Comparison of ENCODE assay signal across 13 cellular contexts in the genomic region with DNA sequence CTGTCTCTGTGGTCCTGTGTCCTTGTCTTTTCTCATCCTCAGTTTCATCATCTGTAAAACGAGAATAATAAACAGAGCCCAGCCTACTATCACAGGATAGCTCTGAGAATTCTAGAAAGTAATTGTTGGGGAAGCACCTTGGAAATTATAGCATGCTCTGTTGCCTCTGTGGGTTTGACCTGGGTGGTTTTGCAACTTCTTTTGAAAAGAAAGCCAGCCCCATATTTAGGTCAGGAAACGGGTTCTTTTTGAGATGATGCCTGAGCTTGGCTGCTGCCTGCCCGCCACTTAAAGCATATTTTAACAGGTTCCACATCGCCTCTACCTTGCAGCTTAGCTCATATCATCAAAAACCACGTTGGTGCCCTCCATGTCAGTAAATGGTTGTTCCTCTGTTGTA.
DNase-seq lines count a peak whose midpoint lies in the region; ATAC-seq and TF ChIP-seq lines count a peak whose summit lies in the region.
"Had no signal": no experiment of that assay in that cellular context is flagged by ENCODE, and none has a peak within 500 bp of the region (broad histone marks: within the 10 kb centered on the region; RNA-seq: fewer than 3 reads in every experiment).

No MANE protein-coding gene starts in this region.

- no peak overlapping the region for H3K4me2 ChIP-seq in neural progenitor cell

- no peak for DNase-seq in activated naive CD8-positive, alpha-beta T cell treated with anti-CD3 and anti-CD28 coated beads, Interleukin-2, amount 10 ng/mL, durations not matched to agents 7 days and 5 days
- DNase-seq in activated naive CD8-positive, alpha-beta T cell treated with anti-CD3 and anti-CD28 coated beads for 36 hours, result no peak
- DNase-seq in SKM-1 (lab: John Stamatoyannopoulos, UW; ENCODE audit: unreplicated experiment), result peak; percentile 10
- DNase-seq in GM10248 (ENCODE audit: extremely low spot score), result no peak
- no peak for DNase-seq in NCI-H748 (lab: John Stamatoyannopoulos, UW; ENCODE audit: unreplicated experiment)
- DNase-seq in neural progenitor cell (ENCODE audit: low spot score), result no peak
- no peak for DNase-seq in body of pancreas
- DNase-seq: amygdala, Caco-2 had no signal

- no peaks in the 10 kb centered on the region for H3K79me2 ChIP-seq in neural progenitor cell (ENCODE audit: low read depth)

- H3K36me3 ChIP-seq in neural progenitor cell (no peaks in the 10 kb centered on the region), body of pancreas (replicated peaks in 1 of 2; ENCODE audit: insufficient read depth in 1 of 2, low read depth in 2 of 2) (no peaks in the 10 kb centered on the region)
- H3K36me3 ChIP-seq: thoracic aorta had no signal

- H3K27ac ChIP-seq in neural progenitor cell, result no peak overlapping the region
- no peak overlapping the region for H3K27ac ChIP-seq in body of pancreas
- H3K27ac ChIP-seq: thoracic aorta had no signal

- peaks cover 10% of the 10 kb centered on the region for H3K4me1 Mint-ChIP-seq in activated naive CD8-positive, alpha-beta T cell treated with anti-CD3 and anti-CD28 coated beads, Interleukin-2, amount 10 ng/mL, durations not matched to agents 7 days and 5 days
- H3K4me1 Mint-ChIP-seq in activated naive CD8-positive, alpha-beta T cell treated with anti-CD3 and anti-CD28 coated beads for 36 hours, result peaks cover 8% of the 10 kb centered on the region
- no peaks in the 10 kb centered on the region for H3K4me1 Mint-ChIP-seq in neural progenitor cell

- H4K20me1 ChIP-seq in neural progenitor cell (ENCODE audit: low read depth), result no peaks in the 10 kb centered on the region

- H3K9me3 Mint-ChIP-seq in activated naive CD8-positive, alpha-beta T cell treated with anti-CD3 and anti-CD28 coated beads, Interleukin-2, amount 10 ng/mL, durations not matched to agents 7 days and 5 days, result no peaks in the 10 kb centered on the region
- H3K9me3 Mint-ChIP-seq in activated naive CD8-positive, alpha-beta T cell treated with anti-CD3 and anti-CD28 coated beads for 36 hours, result no peaks in the 10 kb centered on the region
- H3K9me3 Mint-ChIP-seq in neural progenitor cell, result no peaks in the 10 kb centered on the region

- no peak for TF ChIP-seq POLR2A in body of pancreas (IDR thresholded peaks at IDR 0.05)

- H2AFZ ChIP-seq in neural progenitor cell (replicated peaks), result no peak overlapping the region

- no peaks in the 10 kb centered on the region for H3K9me3 ChIP-seq in neural progenitor cell (ENCODE audit: low read depth)
- H3K9me3 ChIP-seq in body of pancreas, result no peaks in the 10 kb centered on the region
- H3K9me3 ChIP-seq: Caco-2, thoracic aorta had no signal

- H3K4me3 Mint-ChIP-seq in activated naive CD8-positive, alpha-beta T cell treated with anti-CD3 and anti-CD28 coated beads, Interleukin-2, amount 10 ng/mL, durations not matched to agents 7 days and 5 days, result no peak overlapping the region
- no peak overlapping the region for H3K4me3 Mint-ChIP-seq in activated naive CD8-positive, alpha-beta T cell treated with anti-CD3 and anti-CD28 coated beads for 36 hours
- H3K4me3 Mint-ChIP-seq in neural progenitor cell, result no peak overlapping the region
- H3K4me3 Mint-ChIP-seq: dendritic cell treated with granulocyte-macrophage colony-stimulating factor and Interleukin-4, amounts not matched to agents 40 ng/mL and 50 ng/mL, for 4 days had no signal

- CTCF ChIA-PET in GM10248 (lab: Yijun Ruan, JAX), result interaction anchor here (1.1 kb wide), 1 partner anchor 10 kb away, joined by 4 read pairs; no protein-coding TSS in a partner anchor

- H3K36me3 Mint-ChIP-seq in activated naive CD8-positive, alpha-beta T cell treated with anti-CD3 and anti-CD28 coated beads, Interleukin-2, amount 10 ng/mL, durations not matched to agents 7 days and 5 days, result no peaks in the 10 kb centered on the region
- H3K36me3 Mint-ChIP-seq in activated naive CD8-positive, alpha-beta T cell treated with anti-CD3 and anti-CD28 coated beads for 36 hours, result no peaks in the 10 kb centered on the region
- no peaks in the 10 kb centered on the region for H3K36me3 Mint-ChIP-seq in neural progenitor cell

- no peak overlapping the region for H3K9ac ChIP-seq in neural progenitor cell

- H3K4me1 ChIP-seq in neural progenitor cell (no peaks in the 10 kb centered on the region), body of pancreas (no peaks in the 10 kb centered on the region)
- H3K4me1 ChIP-seq: Caco-2 had no signal

- no peak overlapping the region for H3K27ac Mint-ChIP-seq in activated naive CD8-positive, alpha-beta T cell treated with anti-CD3 and anti-CD28 coated beads, Interleukin-2, amount 10 ng/mL, durations not matched to agents 7 days and 5 days
- no peak overlapping the region for H3K27ac Mint-ChIP-seq in activated naive CD8-positive, alpha-beta T cell treated with anti-CD3 and anti-CD28 coated beads for 36 hours
- H3K27ac Mint-ChIP-seq in neural progenitor cell, result no peak overlapping the region
- H3K27ac Mint-ChIP-seq: dendritic cell treated with granulocyte-macrophage colony-stimulating factor and Interleukin-4, amounts not matched to agents 40 ng/mL and 50 ng/mL, for 4 days had no signal

- WGBS in body of pancreas, 2 donors, result 40 to 44% methylated on average over 5 of the region's 5 CpGs

- peaks cover 22% of the 10 kb centered on the region for H3K27me3 Mint-ChIP-seq in activated naive CD8-positive, alpha-beta T cell treated with anti-CD3 and anti-CD28 coated beads, Interleukin-2, amount 10 ng/mL, durations not matched to agents 7 days and 5 days
- H3K27me3 Mint-ChIP-seq in activated naive CD8-positive, alpha-beta T cell treated with anti-CD3 and anti-CD28 coated beads for 36 hours, result peaks cover 43% of the 10 kb centered on the region
- H3K27me3 Mint-ChIP-seq in neural progenitor cell (ENCODE audit: insufficient read depth, low read depth), result no peaks in the 10 kb centered on the region

- no peaks in the 10 kb centered on the region for H3K27me3 ChIP-seq in neural progenitor cell
- no peaks in the 10 kb centered on the region for H3K27me3 ChIP-seq in body of pancreas

- peak; percentile 52 for ATAC-seq in activated naive CD8-positive, alpha-beta T cell treated with anti-CD3 and anti-CD28 coated beads, Interleukin-2, amount 10 ng/mL, durations not matched to agents 7 days and 5 days (ENCODE audit: low read depth)
- peak; percentile 83 for ATAC-seq in HG02870 (IDR thresholded peaks at IDR 0.05; ENCODE audit: unreplicated experiment)
- ATAC-seq in body of pancreas, result no peak

- H3K4me3 ChIP-seq in neural progenitor cell (no peak overlapping the region), body of pancreas (no peak overlapping the region)
- H3K4me3 ChIP-seq: lung, thoracic aorta had no signal

- POLR2A ChIA-PET in activated naive CD8-positive, alpha-beta T cell treated with anti-CD3 and anti-CD28 coated beads, Interleukin-2, amount 10 ng/mL, durations not matched to agents 7 days and 5 days (lab: Charles Lee), result interaction anchor here (1.6 kb wide), 1 partner anchor 71 kb away, joined by 3 read pairs; no protein-coding TSS in a partner anchor
- POLR2A ChIA-PET in GM10248 (lab: Yijun Ruan, JAX), result no interaction called here

- TF ChIP-seq CTCF in GM10248 (IDR thresholded peaks at IDR 0.05; ENCODE audit: control extremely low read depth, extremely low read depth, low read depth, missing control alignments), result no peak
- no peak for TF ChIP-seq CTCF in neural progenitor cell (IDR thresholded peaks at IDR 0.05)
- TF ChIP-seq CTCF in body of pancreas (IDR thresholded peaks at IDR 0.05), result no peak

- H3F3A ChIP-seq in neural progenitor cell (ENCODE audit: low read depth), result no peaks in the 10 kb centered on the region

- intact Hi-C loops in body of pancreas (cut with DNase I), result no loop called here
